Comparison of ENCODE assay signal across 2 cellular contexts in the genomic region with DNA sequence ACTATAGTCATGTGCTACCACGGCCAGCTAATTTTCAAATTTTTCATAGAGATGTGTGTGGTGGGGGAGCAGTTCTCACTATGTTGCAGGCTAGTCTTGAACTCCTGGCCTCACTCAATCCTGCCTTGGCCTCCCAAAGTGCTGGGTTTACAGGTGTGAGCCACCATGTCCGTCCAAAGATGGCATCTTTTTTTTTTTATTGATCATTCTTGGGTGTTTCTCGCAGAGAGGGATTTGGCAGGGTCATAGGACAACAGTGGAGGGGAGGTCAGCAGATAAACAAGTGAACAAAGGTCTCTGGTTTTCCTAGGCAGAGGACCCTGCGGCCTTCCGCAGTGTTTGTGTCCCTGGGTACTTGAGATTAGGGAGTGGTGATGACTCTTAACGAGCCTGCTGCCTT.
TF ChIP-seq lines count a peak whose summit lies in the region.
"Not testable (repeated sequence)": the region's sequence is repeated elsewhere in the genome, so short reads cannot be mapped to it uniquely, and the experiment has no call there.

No MANE protein-coding gene starts in this region.

TF ChIP-seq in K562, 482 proteins besides CTCF, POLR2A, EP300 and RAD21:
- 0 out of 4 replicates have a peak, but pooled peaks of 1 of the 2 experiments have one; percentile 6 for TF ChIP-seq KDM1A (IDR thresholded peaks at IDR 0.05)
- 0 out of 2 replicates have a peak, but pooled peaks have one; percentile 36 for TF ChIP-seq CBFA2T2 (conservative IDR thresholded peaks at IDR 0.05)

TF ChIP-seq in HepG2, 621 proteins besides CTCF, POLR2A, EP300 and RAD21:
- 0 out of 2 replicates have a peak, but pooled peaks have one; percentile 19 for TF ChIP-seq NR2F6 (IDR thresholded peaks at IDR 0.05)
- not testable (repeated sequence) for TF ChIP-seq NR2F6 (CRISPR knock-in tag; IDR thresholded peaks at IDR 0.05); FOXP1 (IDR thresholded peaks at IDR 0.05)
- peak; percentile 68 for TF ChIP-seq RARA (CRISPR knock-in tag; IDR thresholded peaks at IDR 0.05)
- peak; percentile 70 for TF ChIP-seq FOXP1 (CRISPR knock-in tag; IDR thresholded peaks at IDR 0.05)
- TF ChIP-seq ZNF460 (CRISPR knock-in tag; IDR thresholded peaks at IDR 0.05; ENCODE audit: borderline replicate concordance) = peak; percentile 76
- 0 out of 2 replicates have a peak, but pooled peaks have one; percentile 16 for TF ChIP-seq FOXO1 (CRISPR knock-in tag; IDR thresholded peaks at IDR 0.05)
- TF ChIP-seq BCL6 (CRISPR knock-in tag; IDR thresholded peaks at IDR 0.05) = peak; percentile 84
- TF ChIP-seq, protein P1, sequence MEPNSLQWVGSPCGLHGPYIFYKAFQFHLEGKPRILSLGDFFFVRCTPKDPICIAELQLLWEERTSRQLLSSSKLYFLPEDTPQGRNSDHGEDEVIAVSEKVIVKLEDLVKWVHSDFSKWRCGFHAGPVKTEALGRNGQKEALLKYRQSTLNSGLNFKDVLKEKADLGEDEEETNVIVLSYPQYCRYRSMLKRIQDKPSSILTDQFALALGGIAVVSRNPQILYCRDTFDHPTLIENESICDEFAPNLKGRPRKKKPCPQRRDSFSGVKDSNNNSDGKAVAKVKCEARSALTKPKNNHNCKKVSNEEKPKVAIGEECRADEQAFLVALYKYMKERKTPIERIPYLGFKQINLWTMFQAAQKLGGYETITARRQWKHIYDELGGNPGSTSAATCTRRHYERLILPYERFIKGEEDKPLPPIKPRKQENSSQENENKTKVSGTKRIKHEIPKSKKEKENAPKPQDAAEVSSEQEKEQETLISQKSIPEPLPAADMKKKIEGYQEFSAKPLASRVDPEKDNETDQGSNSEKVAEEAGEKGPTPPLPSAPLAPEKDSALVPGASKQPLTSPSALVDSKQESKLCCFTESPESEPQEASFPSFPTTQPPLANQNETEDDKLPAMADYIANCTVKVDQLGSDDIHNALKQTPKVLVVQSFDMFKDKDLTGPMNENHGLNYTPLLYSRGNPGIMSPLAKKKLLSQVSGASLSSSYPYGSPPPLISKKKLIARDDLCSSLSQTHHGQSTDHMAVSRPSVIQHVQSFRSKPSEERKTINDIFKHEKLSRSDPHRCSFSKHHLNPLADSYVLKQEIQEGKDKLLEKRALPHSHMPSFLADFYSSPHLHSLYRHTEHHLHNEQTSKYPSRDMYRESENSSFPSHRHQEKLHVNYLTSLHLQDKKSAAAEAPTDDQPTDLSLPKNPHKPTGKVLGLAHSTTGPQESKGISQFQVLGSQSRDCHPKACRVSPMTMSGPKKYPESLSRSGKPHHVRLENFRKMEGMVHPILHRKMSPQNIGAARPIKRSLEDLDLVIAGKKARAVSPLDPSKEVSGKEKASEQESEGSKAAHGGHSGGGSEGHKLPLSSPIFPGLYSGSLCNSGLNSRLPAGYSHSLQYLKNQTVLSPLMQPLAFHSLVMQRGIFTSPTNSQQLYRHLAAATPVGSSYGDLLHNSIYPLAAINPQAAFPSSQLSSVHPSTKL (CRISPR knock-in tag; IDR thresholded peaks at IDR 0.05) = peak; percentile 26; the same call in 1 of the 2 replicates
- TF ChIP-seq, protein P2, sequence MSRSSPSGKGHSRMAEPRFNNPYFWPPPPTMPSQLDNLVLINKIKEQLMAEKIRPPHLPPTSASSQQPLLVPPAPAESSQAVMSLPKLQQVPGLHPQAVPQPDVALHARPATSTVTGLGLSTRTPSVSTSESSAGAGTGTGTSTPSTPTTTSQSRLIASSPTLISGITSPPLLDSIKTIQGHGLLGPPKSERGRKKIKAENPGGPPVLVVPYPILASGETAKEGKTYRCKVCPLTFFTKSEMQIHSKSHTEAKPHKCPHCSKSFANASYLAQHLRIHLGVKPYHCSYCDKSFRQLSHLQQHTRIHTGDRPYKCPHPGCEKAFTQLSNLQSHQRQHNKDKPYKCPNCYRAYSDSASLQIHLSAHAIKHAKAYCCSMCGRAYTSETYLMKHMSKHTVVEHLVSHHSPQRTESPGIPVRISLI (CRISPR knock-in tag; IDR thresholded peaks at IDR 0.05; ENCODE audit: borderline replicate concordance) = peak; percentile 74; the same call in 1 of the 2 replicates
